In genomic region chr5:84181093-84181492, GRCh38 we compare ENCODE assay signal across 22 cellular contexts.
DNase-seq lines count a peak whose midpoint lies in the region; ATAC-seq and TF ChIP-seq lines count a peak whose summit lies in the region.
"Had no signal": no experiment of that assay in that cellular context is flagged by ENCODE, and none has a peak within 500 bp of the region (broad histone marks: within the 10 kb centered on the region; RNA-seq: fewer than 3 reads in every experiment).

No MANE protein-coding gene starts in this region.

- no peaks in the 10 kb centered on the region for H3K27me3 Mint-ChIP-seq in CD4-positive, alpha-beta memory T cell
- H3K27me3 Mint-ChIP-seq: activated B cell treated with CpG ODN at 0.5 μM for 24 hours; activated CD8-positive, alpha-beta T cell treated with anti-CD3 and anti-CD28 coated beads for 36 hours; natural killer cell treated with Interleukin-12 subunit alpha and Interleukin-12 subunit beta and Interleukin-15 and Interleukin-18, amount 100 ng/mL, for 72 hours had no signal

- CTCF ChIA-PET in CD4-positive, alpha-beta memory T cell (lab: Charles Lee; ENCODE audit: partially characterized antibody), result no interaction called here
- CTCF ChIA-PET in HEK293T (lab: Yijun Ruan, JAX), result no interaction called here

- no peaks in the 10 kb centered on the region for H3K4me1 Mint-ChIP-seq in CD4-positive, alpha-beta memory T cell
- H3K4me1 Mint-ChIP-seq: activated B cell treated with CpG ODN at 0.5 μM for 24 hours, mesothelial cell of epicardium had no signal

- H3K36me3 ChIP-seq in CD4-positive, alpha-beta memory T cell (ENCODE audit: insufficient read depth, low read length), result no peaks in the 10 kb centered on the region
- H3K36me3 ChIP-seq: adrenal gland; BLaER1 treated with 17β-estradiol and CSF1 and Interleukin-3, amounts not matched to agents 10 nM and 100 nM; left lung; right lobe of liver; upper lobe of right lung had no signal

- DNase-seq in left ventricle myocardium superior, result no peak
- DNase-seq in right cardiac atrium, result no peak
- DNase-seq in RPMI8226, result peak; percentile 54
- peak; percentile 12 for DNase-seq in fibroblast of the aortic adventitia (ENCODE audit: low read depth)
- DNase-seq in CD4-positive, alpha-beta memory T cell, result no peak
- DNase-seq in HEK293T (ENCODE audit: extremely low spot score), result no peak
- DNase-seq in posterior vena cava (ENCODE audit: low spot score), result no peak
- DNase-seq: activated B cell treated with CpG ODN at 0.5 μM for 24 hours; activated CD8-positive, alpha-beta T cell treated with anti-CD3 and anti-CD28 coated beads for 36 hours; adrenal gland; central memory CD4-positive, alpha-beta T cell; left lung; NCI-H2171; NCI-H526; right lobe of liver; SW 1271; upper lobe of right lung had no signal

- peaks cover 0 to 5% (median under 1%) of the 10 kb centered on the region in 8 donors for H3K9me3 Mint-ChIP-seq in CD4-positive, alpha-beta memory T cell
- H3K9me3 Mint-ChIP-seq: activated B cell treated with CpG ODN at 0.5 μM for 24 hours; activated CD8-positive, alpha-beta T cell treated with anti-CD3 and anti-CD28 coated beads for 36 hours; mesothelial cell of epicardium had no signal

- no peaks in the 10 kb centered on the region for H3K27me3 ChIP-seq in right cardiac atrium (ENCODE audit: control insufficient read depth, insufficient read depth)
- no peaks in the 10 kb centered on the region for H3K27me3 ChIP-seq in CD4-positive, alpha-beta memory T cell (ENCODE audit: insufficient read depth, low read length)
- H3K27me3 ChIP-seq: adrenal gland; BLaER1 treated with 17β-estradiol and CSF1 and Interleukin-3, amounts not matched to agents 10 nM and 100 nM; left lung; right lobe of liver; upper lobe of right lung had no signal

- H3K4me3 ChIP-seq in right cardiac atrium (ENCODE audit: low read length) (no peak overlapping the region), fibroblast of the aortic adventitia (ENCODE audit: low read depth, low read length) (no peak overlapping the region)
- H3K4me3 ChIP-seq in CD4-positive, alpha-beta memory T cell (ENCODE audit: low read length in 2 of 2), result no peak overlapping the region
- H3K4me3 ChIP-seq: adrenal gland; BLaER1 treated with 17β-estradiol and CSF1 and Interleukin-3, amounts not matched to agents 10 nM and 100 nM; left lung; right lobe of liver; upper lobe of right lung had no signal

- H3K4me3 Mint-ChIP-seq in CD4-positive, alpha-beta memory T cell, result no peak overlapping the region
- H3K4me3 Mint-ChIP-seq: activated B cell treated with CpG ODN at 0.5 μM for 24 hours; activated CD8-positive, alpha-beta T cell treated with anti-CD3 and anti-CD28 coated beads for 36 hours; mesothelial cell of epicardium; natural killer cell treated with Interleukin-12 subunit alpha and Interleukin-12 subunit beta and Interleukin-15 and Interleukin-18, amount 100 ng/mL, for 72 hours had no signal

- no peaks in the 10 kb centered on the region for H3K9me3 ChIP-seq in right cardiac atrium (ENCODE audit: control insufficient read depth, low read length)
- no peaks in the 10 kb centered on the region for H3K9me3 ChIP-seq in CD4-positive, alpha-beta memory T cell (ENCODE audit: control insufficient read depth in 1 of 2, low read length in 2 of 2)
- H3K9me3 ChIP-seq: adrenal gland; BLaER1 treated with 17β-estradiol and CSF1 and Interleukin-3, amounts not matched to agents 10 nM and 100 nM; left lung; right lobe of liver; upper lobe of right lung had no signal

- POLR2A ChIA-PET in CD4-positive, alpha-beta memory T cell (lab: Charles Lee; ENCODE audit: partially characterized antibody), result no interaction called here
- POLR2A ChIA-PET in HEK293T (lab: Yijun Ruan, JAX), result no interaction called here

- intact Hi-C loops in left ventricle myocardium superior (cut with micrococcal nuclease) (no loop called here), right cardiac atrium (cut with DNase I) (no loop called here), posterior vena cava (cut with DNase I) (no loop called here)
- intact Hi-C loops in CD4-positive, alpha-beta memory T cell (cut with micrococcal nuclease), result no loop called here

- no peak overlapping the region for H3K27ac Mint-ChIP-seq in CD4-positive, alpha-beta memory T cell
- H3K27ac Mint-ChIP-seq: activated B cell treated with CpG ODN at 0.5 μM for 24 hours; activated CD8-positive, alpha-beta T cell treated with anti-CD3 and anti-CD28 coated beads for 36 hours; mesothelial cell of epicardium; natural killer cell treated with Interleukin-12 subunit alpha and Interleukin-12 subunit beta and Interleukin-15 and Interleukin-18, amount 100 ng/mL, for 72 hours had no signal

- TF ChIP-seq CTCF in fibroblast of the aortic adventitia (IDR thresholded peaks at IDR 0.05; ENCODE audit: insufficient read depth, low read length), result no peak

- ATAC-seq in left ventricle myocardium superior (peak; percentile 33), right cardiac atrium (no peak), GM19395 (IDR thresholded peaks at IDR 0.05; ENCODE audit: unreplicated experiment) (no peak)
- ATAC-seq: activated CD8-positive, alpha-beta T cell treated with anti-CD3 and anti-CD28 coated beads for 36 hours; left lung; natural killer cell treated with Interleukin-12 subunit alpha and Interleukin-12 subunit beta and Interleukin-15 and Interleukin-18, amount 100 ng/mL, for 72 hours; right lobe of liver; upper lobe of right lung had no signal

- H3K36me3 Mint-ChIP-seq in CD4-positive, alpha-beta memory T cell, result no peaks in the 10 kb centered on the region
- H3K36me3 Mint-ChIP-seq: mesothelial cell of epicardium had no signal

- H3K27ac ChIP-seq in right cardiac atrium (ENCODE audit: low read length), result no peak overlapping the region
- H3K27ac ChIP-seq in CD4-positive, alpha-beta memory T cell (ENCODE audit: low read depth, low read length), result no peak overlapping the region
- H3K27ac ChIP-seq: adrenal gland; BLaER1 treated with 17β-estradiol and CSF1 and Interleukin-3, amounts not matched to agents 10 nM and 100 nM; left lung; parathyroid adenoma; right lobe of liver; upper lobe of right lung had no signal

- WGBS in right cardiac atrium, result 64% methylated on average over 3 of the region's 3 CpGs

- no peaks in the 10 kb centered on the region for H3K4me1 ChIP-seq in right cardiac atrium (ENCODE audit: control insufficient read depth, insufficient read depth, low read length)
- H3K4me1 ChIP-seq in CD4-positive, alpha-beta memory T cell (ENCODE audit: insufficient read depth, low read length), result no peaks in the 10 kb centered on the region
- H3K4me1 ChIP-seq: adrenal gland, left lung, parathyroid adenoma, right lobe of liver, upper lobe of right lung had no signal

TF ChIP-seq in HEK293T, 16 proteins besides CTCF, POLR2A, EP300 and RAD21:
- TF ChIP-seq NFRKB (IDR thresholded peaks at IDR 0.05) (no peak), LEF1 (IDR thresholded peaks at IDR 0.05; ENCODE audit: borderline replicate concordance) (no peak), ELF4 (IDR thresholded peaks at IDR 0.05) (no peak), BHLHE40 (IDR thresholded peaks at IDR 0.05; ENCODE audit: borderline replicate concordance) (no peak), HDGF (IDR thresholded peaks at IDR 0.05; ENCODE audit: borderline replicate concordance) (no peak), PKNOX1 (IDR thresholded peaks at IDR 0.05) (no peak), TARDBP (IDR thresholded peaks at IDR 0.05) (no peak), ZNF384 (IDR thresholded peaks at IDR 0.05) (no peak), CTBP1 (IDR thresholded peaks at IDR 0.05; ENCODE audit: borderline replicate concordance) (no peak)

Comparison
In these comparisons a context has a peak if more than half of its experiments do, and no peak if none do; other contexts are left out.
1. DNase-seq: peak in RPMI8226 (single experiment) and fibroblast of the aortic adventitia (single experiment); none in left ventricle myocardium superior (single experiment), right cardiac atrium (0 of 3), CD4-positive, alpha-beta memory T cell (0 of 5), HEK293T (single experiment) and posterior vena cava (single experiment).